10 cellular contexts compared by ENCODE assay signal in genomic region chr9:35673132-35673997, GRCh38. TPM values are rescaled to one million over a fixed set of nuclear protein-coding genes. Genes with fewer than 3 reads are reported as not detected.
DNase-seq lines count a peak whose midpoint lies in the region; ATAC-seq, FAIRE-seq and TF ChIP-seq lines count a peak whose summit lies in the region.
"Had no signal": no experiment of that assay in that cellular context is flagged by ENCODE, and none has a peak within 500 bp of the region (broad histone marks: within the 10 kb centered on the region; RNA-seq: fewer than 3 reads in every experiment).

Gene CA9, plus strand, starts transcription at chr9:35673928. Its CDS starts 32 bp downstream, at chr9:35673960.

- no peaks in the 10 kb centered on the region for H3K27me3 ChIP-seq in keratinocyte (ENCODE audit: control insufficient read depth, extremely low read depth, insufficient read depth, low read length)

- H3K79me2 ChIP-seq in keratinocyte (ENCODE audit: control insufficient read depth, insufficient read depth, low read length): no peaks in the 10 kb centered on the region

- no peak within 1 kb of the TSS for H3K9ac ChIP-seq in keratinocyte (ENCODE audit: control insufficient read depth, extremely low read depth, insufficient read depth, low read length)

- peak within 1 kb of the TSS; percentile 34 for H3K4me2 ChIP-seq in keratinocyte (ENCODE audit: control insufficient read depth, extremely low read depth, insufficient read depth, low read depth, low read length)

- no peak within 1 kb of the TSS for H3K27ac ChIP-seq in keratinocyte (ENCODE audit: control insufficient read depth, insufficient read depth, low read length)

- H2AFZ ChIP-seq in keratinocyte (ENCODE audit: control insufficient read depth, low read length): peak within 1 kb of the TSS; percentile 8

- TF ChIP-seq CTCF in keratinocyte (optimal IDR thresholded peaks at IDR 0.05 in 1 of 3, IDR thresholded peaks at IDR 0.05 in 1 of 3, conservative IDR thresholded peaks at IDR 0.05 in 1 of 3; ENCODE audit: extremely low read depth in 1 of 3, insufficient read depth in 2 of 3, low read length in 3 of 3): no peak

- no peaks in the 10 kb centered on the region for H3K9me1 ChIP-seq in keratinocyte (ENCODE audit: control insufficient read depth, extremely low read depth, insufficient read depth, low read length)

- no peak for FAIRE-seq in keratinocyte (lab: Jason Lieb, UNC)

- dilution Hi-C loops in keratinocyte (cut with MboI; ENCODE audit: extremely low pct_ligation_motif_present, low sequenced_read_pairs): no loop called here

- H3K4me3 ChIP-seq in keratinocyte (ENCODE audit: control insufficient read depth in 2 of 3, extremely low read depth in 1 of 3, insufficient read depth in 2 of 3, low read depth in 1 of 3, low read length in 3 of 3): no peak within 1 kb of the TSS

- DNase-seq in NCI-H2107 treated with DMSO at 0.1 percent for 48 hours (lab: John Stamatoyannopoulos, UW; ENCODE audit: unreplicated experiment): peak; percentile 39
- DNase-seq in NCI-H2107 (lab: John Stamatoyannopoulos, UW): no peak
- no peak for DNase-seq in keratinocyte (ENCODE audit: low read depth, low spot score)
- DNase-seq in stimulated activated naive CD8-positive, alpha-beta T cell treated with anti-CD3 and anti-CD28 coated beads, Interleukin-15, Interleukin-2, amounts not matched to agents 100 U/mL and 50 U/mL, for 24 hours: no peak
- DNase-seq in D341Med (ENCODE audit: low spot score): no peak
- DNase-seq: 8988T; effector memory CD4-positive, alpha-beta T cell had no signal

- ATAC-seq in SK-N-SH treated with all-trans-retinoic acid at 6 μM for 48 hours (peak; percentile 51), HG02970 (IDR thresholded peaks at IDR 0.05; ENCODE audit: low FRiP score, unreplicated experiment) (no peak), GM21526 (IDR thresholded peaks at IDR 0.05; ENCODE audit: low FRiP score, unreplicated experiment) (no peak)
- ATAC-seq in stimulated activated naive CD8-positive, alpha-beta T cell treated with anti-CD3 and anti-CD28 coated beads, Interleukin-15, Interleukin-2, amounts not matched to agents 100 U/mL and 50 U/mL, for 24 hours: peak; percentile 47

- H3K36me3 ChIP-seq in keratinocyte (ENCODE audit: control insufficient read depth in 2 of 2, extremely low read depth in 1 of 2, insufficient read depth in 2 of 2, low read length in 2 of 2): no peaks in the 10 kb centered on the region

- H4K20me1 ChIP-seq in keratinocyte (ENCODE audit: control insufficient read depth, extremely low read depth, insufficient read depth, low read length): no peaks in the 10 kb centered on the region

- peaks cover 19% of the 10 kb centered on the region for H3K4me1 ChIP-seq in keratinocyte (ENCODE audit: control insufficient read depth, extremely low read depth, insufficient read depth, low read length)

- no peaks in the 10 kb centered on the region for H3K9me3 ChIP-seq in keratinocyte (ENCODE audit: control insufficient read depth, low read depth, low read length)

TF ChIP-seq in SK-N-SH treated with all-trans-retinoic acid at 6 μM for 48 hours, 23 proteins besides CTCF, POLR2A, EP300 and RAD21:
- no peak for TF ChIP-seq ZNF70 (CRISPR knock-in tag; IDR thresholded peaks at IDR 0.05)
- TF ChIP-seq PATZ1 (CRISPR knock-in tag; IDR thresholded peaks at IDR 0.05; ENCODE audit: borderline replicate concordance): no peak
- TF ChIP-seq CSDC2 (CRISPR knock-in tag; IDR thresholded peaks at IDR 0.05): no peak
- TF ChIP-seq OSR1 (CRISPR knock-in tag; IDR thresholded peaks at IDR 0.05): no peak
- no peak for TF ChIP-seq TOX (CRISPR knock-in tag; IDR thresholded peaks at IDR 0.05; ENCODE audit: borderline replicate concordance)
- TF ChIP-seq, protein P1, sequence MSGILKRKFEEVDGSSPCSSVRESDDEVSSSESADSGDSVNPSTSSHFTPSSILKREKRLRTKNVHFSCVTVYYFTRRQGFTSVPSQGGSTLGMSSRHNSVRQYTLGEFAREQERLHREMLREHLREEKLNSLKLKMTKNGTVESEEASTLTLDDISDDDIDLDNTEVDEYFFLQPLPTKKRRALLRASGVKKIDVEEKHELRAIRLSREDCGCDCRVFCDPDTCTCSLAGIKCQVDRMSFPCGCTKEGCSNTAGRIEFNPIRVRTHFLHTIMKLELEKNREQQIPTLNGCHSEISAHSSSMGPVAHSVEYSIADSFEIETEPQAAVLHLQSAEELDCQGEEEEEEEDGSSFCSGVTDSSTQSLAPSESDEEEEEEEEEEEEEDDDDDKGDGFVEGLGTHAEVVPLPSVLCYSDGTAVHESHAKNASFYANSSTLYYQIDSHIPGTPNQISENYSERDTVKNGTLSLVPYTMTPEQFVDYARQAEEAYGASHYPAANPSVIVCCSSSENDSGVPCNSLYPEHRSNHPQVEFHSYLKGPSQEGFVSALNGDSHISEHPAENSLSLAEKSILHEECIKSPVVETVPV (CRISPR knock-in tag; IDR thresholded peaks at IDR 0.05): no peak
- TF ChIP-seq ISL1 (CRISPR knock-in tag; IDR thresholded peaks at IDR 0.05): no peak
- TF ChIP-seq TCF4 (CRISPR knock-in tag; IDR thresholded peaks at IDR 0.05; ENCODE audit: borderline replicate concordance): no peak
- no peak for TF ChIP-seq RARB (CRISPR knock-in tag; IDR thresholded peaks at IDR 0.05)
- TF ChIP-seq ZC3H10 (CRISPR knock-in tag; IDR thresholded peaks at IDR 0.05): no peak
- TF ChIP-seq ARNTL (CRISPR knock-in tag; IDR thresholded peaks at IDR 0.05; ENCODE audit: borderline replicate concordance, low read depth): no peak
- no peak for TF ChIP-seq BACH2 (CRISPR knock-in tag; IDR thresholded peaks at IDR 0.05; ENCODE audit: borderline replicate concordance)

RNA-seq across cellular contexts. Expression of gene CA9, which starts in this region (rescaled TPM):
- 0.89 to 9.5 TPM (median 7.2 TPM) in 3 replicates for polyA plus RNA-seq in keratinocyte
- polyA plus RNA-seq in keratinocyte (2011; ENCODE audit: low read depth): 0.60 TPM
- polyA plus RNA-seq in keratinocyte (2011; cell fraction: cytosol; rRNA removed): 0.56 and 1.1 TPM in 2 replicates
- 4.1 and 6.4 TPM in 2 replicates for polyA plus RNA-seq in keratinocyte (2011; cell fraction: nucleus; rRNA removed)
- 1.5 TPM in 2 replicates for polyA plus RNA-seq in keratinocyte (2012; ENCODE audit: low replicate concordance)
- 1.9 to 6.5 TPM (median 4.5 TPM) in 3 replicates for polyA minus RNA-seq in keratinocyte
- polyA minus RNA-seq in keratinocyte (2011; cell fraction: cytosol; rRNA and poly(A)+ RNA removed): 1.9 TPM
- polyA minus RNA-seq in keratinocyte (2011; cell fraction: nucleus; rRNA and poly(A)+ RNA removed): 2.2 and 3.7 TPM in 2 replicates

Comparison
In these comparisons a context has a peak if more than half of its experiments do, and no peak if none do; other contexts are left out.
1. ATAC-seq: peak in SK-N-SH treated with all-trans-retinoic acid at 6 μM for 48 hours (single experiment) and stimulated activated naive CD8-positive, alpha-beta T cell treated with anti-CD3 and anti-CD28 coated beads, Interleukin-15, Interleukin-2, amounts not matched to agents 100 U/mL and 50 U/mL, for 24 hours (single experiment); none in HG02970 (single experiment) and GM21526 (single experiment).